8 cellular contexts compared by ENCODE assay signal in genomic region chr11:60924906-60925684, GRCh38. TPM values are rescaled to one million over a fixed set of nuclear protein-coding genes. Genes with fewer than 3 reads are reported as not detected.
DNase-seq lines count a peak whose midpoint lies in the region; ATAC-seq, FAIRE-seq and TF ChIP-seq lines count a peak whose summit lies in the region.

No MANE protein-coding gene starts in this region.

- H3K4me3 ChIP-seq in HUES48 (ENCODE audit: low read depth, low read length) (peak overlapping the region; percentile 72), mononuclear cell (ENCODE audit: low read length) (peak overlapping the region; percentile 22)

- H3K9me3 Mint-ChIP-seq in central memory CD8-positive, alpha-beta T cell = no peaks in the 10 kb centered on the region

- H3K27ac Mint-ChIP-seq in central memory CD8-positive, alpha-beta T cell (ENCODE audit: low read depth) = no peak overlapping the region

- peak overlapping the region; percentile 36 for H3K9ac ChIP-seq in HUES48 (ENCODE audit: low read depth, low read length)

- DNase-seq in D721Med (ENCODE audit: insufficient read length, low spot score) = peak; percentile 47
- no peak for DNase-seq in central memory CD8-positive, alpha-beta T cell (ENCODE audit: low spot score in 2 of 2)
- no peak for DNase-seq in stimulated activated CD4-positive, alpha-beta T cell treated with anti-CD3 and anti-CD28 coated beads, Interleukin-12 subunit alpha, Interleukin-12 subunit beta, amount 100 ng/mL, for 4 hours

- peaks cover 35% of the 10 kb centered on the region for H3K27me3 Mint-ChIP-seq in central memory CD8-positive, alpha-beta T cell

- H3K27me3 ChIP-seq in HUES48 (ENCODE audit: control insufficient read depth, insufficient read depth, low read length) = no peaks in the 10 kb centered on the region; the same call in 1 of the 2 replicates
- peaks cover 33% of the 10 kb centered on the region for H3K27me3 ChIP-seq in mononuclear cell (ENCODE audit: insufficient read depth, low read length)

- TF ChIP-seq CTCF in D721Med (IDR thresholded peaks at IDR 0.05; ENCODE audit: insufficient read depth, missing control alignments) = no peak

- H3K36me3 Mint-ChIP-seq in central memory CD8-positive, alpha-beta T cell (ENCODE audit: insufficient read depth) = peaks cover 13% of the 10 kb centered on the region

- peak overlapping the region; percentile 70 for H3K4me3 Mint-ChIP-seq in central memory CD8-positive, alpha-beta T cell

- peaks cover 59% of the 10 kb centered on the region for H3K36me3 ChIP-seq in HUES48 (ENCODE audit: control insufficient read depth, insufficient read depth, low read length)

- no peaks in the 10 kb centered on the region for H3K9me3 ChIP-seq in HUES48 (ENCODE audit: control insufficient read depth, insufficient read depth, low read length)
- no peaks in the 10 kb centered on the region for H3K9me3 ChIP-seq in mononuclear cell (ENCODE audit: low read depth, low read length)

- H3K4me1 ChIP-seq in HUES48 (ENCODE audit: control insufficient read depth, insufficient read depth, low read length) (peaks cover 9% of the 10 kb centered on the region), mononuclear cell (ENCODE audit: insufficient read depth, low read length) (peaks cover 20% of the 10 kb centered on the region)

- peaks cover 17% of the 10 kb centered on the region for H3K4me1 Mint-ChIP-seq in central memory CD8-positive, alpha-beta T cell

- FAIRE-seq in D721Med (lab: Jason Lieb, UNC) = no peak

- no peak overlapping the region for H3K27ac ChIP-seq in HUES48 (ENCODE audit: low read depth, low read length)

- peak; percentile 42 for ATAC-seq in central memory CD8-positive, alpha-beta T cell (replicated peaks; ENCODE audit: extremely low read depth, poor library complexity, severe bottlenecking)
- no peak for ATAC-seq in HG02884 (IDR thresholded peaks at IDR 0.05; ENCODE audit: unreplicated experiment)
- ATAC-seq in HG02588 (IDR thresholded peaks at IDR 0.05; ENCODE audit: unreplicated experiment) = no peak
- no peak for ATAC-seq in GM19467 (IDR thresholded peaks at IDR 0.05; ENCODE audit: unreplicated experiment)

RNA-seq across cellular contexts. Expression of gene TMEM132A, which starts 0.8 kb away (rescaled TPM):
- 0.42 TPM for total RNA-seq in mononuclear cell

RNA-seq across cellular contexts. Expression of gene TMEM109, which starts 11.1 kb away (rescaled TPM):
- total RNA-seq in mononuclear cell = 24.0 TPM

RNA-seq across cellular contexts. Expression of gene PRPF19, which starts 18.7 kb away (rescaled TPM):
- 32.0 TPM for total RNA-seq in mononuclear cell

RNA-seq across cellular contexts. Expression of gene SLC15A3, which starts 26.9 kb away (rescaled TPM):
- total RNA-seq in mononuclear cell = 77.6 TPM

RNA-seq across cellular contexts. Expression of gene CD6, which starts 46.4 kb away (rescaled TPM):
- total RNA-seq in mononuclear cell = 176 TPM
